Comparison of ENCODE assay signal across 8 cellular contexts in the genomic region with DNA sequence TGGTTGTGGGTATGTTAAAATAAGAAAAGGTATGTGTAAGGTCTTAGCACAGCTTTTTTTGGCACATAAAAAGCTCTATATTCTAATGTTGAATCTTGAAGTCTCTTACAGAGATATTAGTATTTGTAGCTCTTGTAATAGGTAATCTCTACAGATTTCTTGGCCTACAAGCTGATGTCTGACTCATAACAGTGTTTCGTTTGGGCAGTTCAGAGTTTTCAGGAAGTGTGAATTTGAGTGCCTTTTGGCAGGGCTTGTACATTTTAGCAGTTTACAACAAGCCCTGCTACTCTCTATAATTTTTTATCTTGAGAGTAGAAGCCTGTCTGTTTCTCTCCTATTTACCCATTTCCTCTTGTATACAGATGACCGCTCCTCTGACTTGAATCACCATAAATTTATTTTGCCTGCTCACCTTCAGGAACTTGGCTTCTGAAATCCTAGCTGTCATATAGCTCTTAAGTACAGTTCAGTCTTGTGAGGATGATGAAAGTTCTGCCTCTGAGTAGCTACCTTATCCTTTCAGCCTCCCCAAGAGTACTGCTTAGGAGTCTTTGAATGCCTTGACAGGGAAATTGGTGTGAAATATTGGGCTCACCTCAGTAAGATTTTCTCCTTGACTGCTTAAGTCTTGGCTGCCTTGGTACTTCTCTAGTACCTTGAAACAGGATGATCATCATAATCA.
DNase-seq lines count a peak whose midpoint lies in the region; ATAC-seq and TF ChIP-seq lines count a peak whose summit lies in the region.

No MANE protein-coding gene starts in this region.

- DNase-seq in OCI-M1 (lab: John Stamatoyannopoulos, UW) (peak; percentile 7), lower lobe of right lung (no peak), NCI-H345 (lab: John Stamatoyannopoulos, UW) (no peak), NCI-H2171 treated with DMSO at 0.1 percent for 48 hours (lab: John Stamatoyannopoulos, UW) (no peak), HuH-7.5 (ENCODE audit: low spot score) (no peak)
- DNase-seq in activated naive CD4-positive, alpha-beta T cell treated with anti-CD3 and anti-CD28 coated beads, Interleukin-2, amount 50 U/mL, for 16 hours: no peak

- peaks cover 7% of the 10 kb centered on the region for H3K4me1 ChIP-seq in lower lobe of right lung

- no peaks in the 10 kb centered on the region for H3K9me3 ChIP-seq in lower lobe of right lung

- TF ChIP-seq CTCF in lower lobe of right lung (IDR thresholded peaks at IDR 0.05): no peak

- H3K36me3 ChIP-seq in lower lobe of right lung: no peaks in the 10 kb centered on the region

- no peaks in the 10 kb centered on the region for H3K27me3 ChIP-seq in lower lobe of right lung (ENCODE audit: low read depth)

- no peak overlapping the region for H3K4me3 ChIP-seq in lower lobe of right lung

- intact Hi-C loops in lower lobe of right lung (cut with DNase I): no loop called here

- ATAC-seq in GM18907 (IDR thresholded peaks at IDR 0.05; ENCODE audit: unreplicated experiment) (peak; percentile 100), HG02798 (IDR thresholded peaks at IDR 0.05; ENCODE audit: poor library complexity, unreplicated experiment) (peak; percentile 98), lower lobe of right lung (peak; percentile 37 to 66)

- H3K27ac ChIP-seq in lower lobe of right lung: no peak overlapping the region
